Comparison of ENCODE assay signal across 29 cellular contexts in the genomic region with DNA sequence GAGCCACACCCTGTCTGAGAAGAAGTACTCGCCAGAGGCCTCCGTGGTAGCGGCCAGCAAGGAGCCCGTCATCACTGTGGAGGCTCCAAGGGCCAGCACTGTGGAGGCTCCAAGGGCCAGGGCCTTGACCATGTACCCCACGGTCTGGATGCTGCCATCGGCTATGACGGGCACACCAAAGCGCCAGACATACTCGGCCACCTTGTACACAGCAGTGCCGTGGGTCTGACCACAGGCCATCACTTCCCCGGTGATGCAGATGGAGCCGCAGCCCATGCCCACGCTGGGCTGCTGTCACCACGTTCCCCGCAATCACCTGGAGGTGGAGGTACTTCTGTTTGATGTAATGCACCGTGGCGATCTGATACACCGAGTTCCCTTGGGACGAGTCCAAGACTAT.
"Had no signal": no experiment of that assay in that cellular context is flagged by ENCODE, and none has a peak within 500 bp of the region (broad histone marks: within the 10 kb centered on the region; RNA-seq: fewer than 3 reads in every experiment).

No MANE protein-coding gene starts in this region.

- DNase-seq: colonic mucosa; cortex of kidney; dermis blood vessel endothelial cell; dorsolateral prefrontal cortex; effector CD4-positive, alpha-beta T cell; effector CD8-positive, alpha-beta T cell; effector memory CD4-positive, alpha-beta T cell; effector memory CD8-positive, alpha-beta T cell; endodermal cell; erythroblast; esophagus squamous epithelium; foreskin fibroblast; foreskin keratinocyte; foreskin melanocyte; gastrocnemius medialis; glutamatergic neuron; head of caudate nucleus; heart left ventricle; heart right ventricle had no signal

- H3K27ac ChIP-seq: colonic mucosa, coronary artery, dorsolateral prefrontal cortex, epithelial cell of prostate, esophagus muscularis mucosa, esophagus squamous epithelium, foreskin keratinocyte, gastrocnemius medialis, gastroesophageal sphincter, heart left ventricle, heart right ventricle had no signal

- ATAC-seq: effector memory CD8-positive, alpha-beta T cell; esophagus mucosa; foreskin keratinocyte; gastrocnemius medialis; gastroesophageal sphincter; heart left ventricle; heart right ventricle had no signal

- H3K4me1 ChIP-seq: colonic mucosa, esophagus muscularis mucosa, esophagus squamous epithelium, foreskin keratinocyte, gastrocnemius medialis, gastroesophageal sphincter, heart left ventricle, heart right ventricle had no signal

- H3K27ac Mint-ChIP-seq: dendritic cell treated with granulocyte-macrophage colony-stimulating factor and Interleukin-4, amounts not matched to agents 40 ng/mL and 50 ng/mL, for 4 days; effector memory CD8-positive, alpha-beta T cell; endodermal cell had no signal

- H3K9me3 ChIP-seq: colonic mucosa, esophagus squamous epithelium, gastrocnemius medialis, gastroesophageal sphincter had no signal

- H3K36me3 ChIP-seq: colonic mucosa, esophagus muscularis mucosa, esophagus squamous epithelium, gastrocnemius medialis, gastroesophageal sphincter, heart left ventricle, heart right ventricle had no signal

- H3K4me3 Mint-ChIP-seq: dendritic cell treated with granulocyte-macrophage colony-stimulating factor and Interleukin-4, amounts not matched to agents 40 ng/mL and 50 ng/mL, for 4 days; effector memory CD8-positive, alpha-beta T cell; endodermal cell had no signal

- H3K27me3 Mint-ChIP-seq: dendritic cell treated with granulocyte-macrophage colony-stimulating factor and Interleukin-4, amounts not matched to agents 40 ng/mL and 50 ng/mL, for 4 days; effector memory CD8-positive, alpha-beta T cell had no signal

- FAIRE-seq: colon, endometrium, endothelial cell of umbilical vein, frontal cortex had no signal

- H3K4me3 ChIP-seq: colonic mucosa, coronary artery, dorsolateral prefrontal cortex, esophagus muscularis mucosa, esophagus squamous epithelium, gastrocnemius medialis, gastroesophageal sphincter, heart left ventricle, heart right ventricle had no signal

- H3K9me3 Mint-ChIP-seq: effector memory CD8-positive, alpha-beta T cell had no signal

- H3K4me1 Mint-ChIP-seq: endodermal cell had no signal

- H3K27me3 ChIP-seq: colonic mucosa, esophagus muscularis mucosa, esophagus squamous epithelium, foreskin keratinocyte, gastrocnemius medialis, gastroesophageal sphincter, heart left ventricle, heart right ventricle had no signal
